In the genomic region with DNA sequence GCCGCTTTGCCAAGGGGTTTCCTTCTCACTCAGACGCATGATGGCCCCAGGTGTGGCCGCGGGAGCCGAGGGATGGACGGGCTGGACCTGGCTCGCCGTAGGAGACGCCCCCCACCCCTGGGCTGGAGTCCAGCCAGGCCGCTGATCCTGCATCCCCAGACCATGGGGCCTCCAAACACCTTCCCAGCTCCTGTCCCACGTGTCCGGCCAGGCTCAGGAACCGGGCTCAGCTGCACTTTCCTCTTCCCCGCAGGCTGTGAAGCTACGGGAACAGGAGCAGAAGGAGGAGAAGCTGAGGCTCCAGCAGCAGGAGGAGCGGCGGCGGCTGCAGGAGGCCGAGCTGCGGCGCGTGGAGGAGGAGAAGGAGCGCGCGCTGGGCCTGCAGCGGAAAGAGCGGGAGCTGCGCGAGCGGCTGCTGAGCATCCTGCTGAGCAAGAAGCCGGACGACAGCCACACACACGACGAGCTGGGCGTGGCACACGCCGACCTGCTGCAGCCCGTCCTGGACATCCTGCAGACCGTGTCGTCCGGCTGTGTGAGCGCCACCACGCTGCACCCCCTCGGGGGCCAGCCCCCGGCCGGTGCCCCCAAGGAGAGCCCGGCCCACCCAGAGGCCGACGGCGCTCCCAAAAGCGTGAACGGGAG, we compare ENCODE assay signal across 21 cellular contexts. TPM values are rescaled to one million over a fixed set of nuclear protein-coding genes. Genes with fewer than 3 reads are reported as not detected.
A peak's percentile ranks its signal among the peaks of the same experiment; 100 is the strongest.
DNase-seq lines count a peak whose midpoint lies in the region; ATAC-seq, FAIRE-seq and TF ChIP-seq lines count a peak whose summit lies in the region.
"Had no signal": no experiment of that assay in that cellular context is flagged by ENCODE, and none has a peak within 500 bp of the region (broad histone marks: within the 10 kb centered on the region; RNA-seq: fewer than 3 reads in every experiment).

No MANE protein-coding gene starts in this region.

- H3K27me3 ChIP-seq in right atrium auricular region = no peaks in the 10 kb centered on the region
- H3K27me3 ChIP-seq in RWPE2 (ENCODE audit: insufficient read depth, poor library complexity, severe bottlenecking) = no peaks in the 10 kb centered on the region
- H3K27me3 ChIP-seq in HepG2 (ENCODE audit: control insufficient read depth in 1 of 2, insufficient read depth in 2 of 2, low read length in 2 of 2) = no peaks in the 10 kb centered on the region
- no peaks in the 10 kb centered on the region for H3K27me3 ChIP-seq in spleen (replicated peaks in 1 of 7)

- intact Hi-C loops in Right ventricle myocardium inferior (cut with DNase I) (no loop called here), HepG2 (cut with micrococcal nuclease; ENCODE audit: unreplicated experiment) (no loop called here), spleen (cut with DNase I; ENCODE audit: low total_unique reads) (no loop called here)

- no peak for FAIRE-seq in HepG2 (lab: Jason Lieb, UNC)
- FAIRE-seq: A549, D721Med had no signal

- no peak for DNase-seq in Right ventricle myocardium inferior (ENCODE audit: missing footprints)
- no peak for DNase-seq in right atrium auricular region (ENCODE audit: low spot score)
- peak; percentile 74 for DNase-seq in RWPE2 (ENCODE audit: low spot score)
- no peak for DNase-seq in HepG2 (ENCODE audit: low spot score)
- peak; percentile 66 for DNase-seq in spleen
- DNase-seq: C1 segment of cervical spinal cord, DMS79, GM23248, NCI-H1092 treated with DMSO at 0.1 percent for 48 hours, NCI-H146, NCI-H2029 treated with DMSO at 0.1 percent for 48 hours, NCI-H2171, NCI-H526 had no signal

- no TSS peak for BruUV-seq in HepG2 (replicated peaks; lab: Mats Ljungman, UMichigan)

- in situ Hi-C loops in HepG2 (cut with HindIII; ENCODE audit: extremely low pct_ligation_motif_present, low pct_unique_long_range_greater_than_20kb) = no loop called here

- H3K79me2 ChIP-seq in HepG2 (ENCODE audit: insufficient read depth, low read length) = peaks cover 7% of the 10 kb centered on the region

- no peak for TF ChIP-seq POLR2A in HepG2 (IDR thresholded peaks at IDR 0.05; ENCODE audit: insufficient read depth in 1 of 2, low read depth in 2 of 2, low read length in 2 of 2)
- TF ChIP-seq POLR2A in spleen (IDR thresholded peaks at IDR 0.05) = no peak

- no peaks in the 10 kb centered on the region for H3K4me1 ChIP-seq in right atrium auricular region
- no peaks in the 10 kb centered on the region for H3K4me1 ChIP-seq in RWPE2 (ENCODE audit: insufficient read depth, poor library complexity, severe bottlenecking)
- no peaks in the 10 kb centered on the region for H3K4me1 ChIP-seq in HepG2 (ENCODE audit: insufficient read depth, low read length)
- H3K4me1 ChIP-seq in spleen = peaks cover 0 to 29% (median 7%) of the 10 kb centered on the region in 6 donors
- H3K4me1 ChIP-seq: A549, HAP-1 had no signal

- CTCF ChIA-PET in HepG2 (lab: Yijun Ruan, JAX; ENCODE audit: low intra/inter-chr PET ratio, low total read pairs) = no interaction called here

- POLR2A ChIA-PET in HepG2 (lab: Yijun Ruan, JAX) = no interaction called here

- peaks cover 14% of the 10 kb centered on the region; the same call in 1 of the 2 replicates for H4K20me1 ChIP-seq in HepG2 (ENCODE audit: insufficient read depth, low read length)

- peaks cover 72% of the 10 kb centered on the region for H3K36me3 ChIP-seq in right atrium auricular region
- peaks cover 81% of the 10 kb centered on the region for H3K36me3 ChIP-seq in RWPE2 (ENCODE audit: low read depth)
- H3K36me3 ChIP-seq in HepG2 (replicated peaks in 1 of 2; ENCODE audit: control insufficient read depth in 1 of 2, insufficient read depth in 2 of 2, low read length in 2 of 2) = peaks cover 31 to 65% of the 10 kb centered on the region in 2 experiments; a peak in 4 of 5 replicates
- peaks cover 2 to 98% (median 83%) of the 10 kb centered on the region in 6 donors for H3K36me3 ChIP-seq in spleen

- no peak overlapping the region for H2AFZ ChIP-seq in HepG2 (ENCODE audit: low read length)
- H2AFZ ChIP-seq: GM23248 had no signal

- no peak overlapping the region for H3K9ac ChIP-seq in HepG2 (ENCODE audit: insufficient read depth, low read depth, low read length)
- H3K9ac ChIP-seq: GM23248 had no signal

- H3K9me3 ChIP-seq in right atrium auricular region (no peaks in the 10 kb centered on the region), RWPE2 (ENCODE audit: severe bottlenecking) (no peaks in the 10 kb centered on the region), HepG2 (ENCODE audit: low read length) (no peaks in the 10 kb centered on the region), spleen (peaks cover 0 to 10% (median 0%) of the 10 kb centered on the region in 8 donors)
- H3K9me3 ChIP-seq: HAP-1 had no signal

- H3K27ac ChIP-seq in right atrium auricular region (no peak overlapping the region), RWPE2 (ENCODE audit: poor library complexity, severe bottlenecking) (no peak overlapping the region), HepG2 (ENCODE audit: extremely low read length, insufficient read depth, low read length) (no peak overlapping the region), spleen (no peak overlapping the region)
- H3K27ac ChIP-seq: A549, GM23248 had no signal

- TF ChIP-seq CTCF in right atrium auricular region (IDR thresholded peaks at IDR 0.05) = no peak
- TF ChIP-seq CTCF in RWPE2 (IDR thresholded peaks at IDR 0.05; ENCODE audit: poor library complexity, severe bottlenecking) = no peak
- no peak for TF ChIP-seq CTCF in HepG2 (CRISPR knock-in tag; IDR thresholded peaks at IDR 0.05)
- no peak for TF ChIP-seq CTCF in spleen (IDR thresholded peaks at IDR 0.05 in 8 of 11, conservative IDR thresholded peaks at IDR 0.05 in 3 of 11)

- WGBS in HepG2 (ENCODE audit: low lambda C conversion rate) = 98% methylated on average over 36 of the region's 52 CpGs
- WGBS in spleen, 5 donors = 95 to 99% (median 97%) methylated on average over 29 to 52 of the region's 52 CpGs

- ATAC-seq in Right ventricle myocardium inferior (peak; percentile 29), RWPE2 (ENCODE audit: low read depth) (no peak), HepG2 (no peak), esophagus mucosa (no peak), GM21529 (IDR thresholded peaks at IDR 0.05; ENCODE audit: unreplicated experiment) (no peak), GM18520 (IDR thresholded peaks at IDR 0.05; ENCODE audit: unreplicated experiment) (no peak)
- ATAC-seq: A549, Panc1 had no signal

- TF ChIP-seq EP300 in HepG2 (IDR thresholded peaks at IDR 0.05; ENCODE audit: low read depth in 2 of 2, low read length in 2 of 2) (no peak), HepG2 (CRISPR knock-in tag; IDR thresholded peaks at IDR 0.05; ENCODE audit: borderline replicate concordance) (no peak)

- TF ChIP-seq RAD21 in HepG2 (CRISPR knock-in tag; IDR thresholded peaks at IDR 0.05) = no peak

- no peak overlapping the region for H3K4me2 ChIP-seq in HepG2 (ENCODE audit: low read depth, low read length)
- H3K4me2 ChIP-seq: A549 had no signal

- H3K4me3 ChIP-seq in right atrium auricular region (no peak overlapping the region), RWPE2 (ENCODE audit: severe bottlenecking) (no peak overlapping the region), HepG2 (replicated peaks in 1 of 3; ENCODE audit: insufficient read depth in 1 of 3, low read depth in 2 of 3, low read length in 3 of 3) (no peak overlapping the region), spleen (no peak overlapping the region)
- H3K4me3 ChIP-seq: A549, GM23248, HAP-1 had no signal

RNA-seq across cellular contexts. Expression of a gene that starts 9.1 kb away (rescaled TPM):
- 13.8 TPM for total RNA-seq in Right ventricle myocardium inferior
- 10 to 100 TPM; 16.0 to 19.3 TPM for total RNA-seq in right atrium auricular region
- 16.8 and 26.5 TPM in 2 replicates for total RNA-seq in HepG2 (2016; rRNA removed; fragmentation: Illumina TruSeq; extraction: Trizol)
- 6.5 and 6.8 TPM in 2 replicates for total RNA-seq in HepG2 (2016; cell fraction: cytosol; rRNA removed; fragmentation: Illumina TruSeq; extraction: Trizol; ENCODE audit: low read depth)
- 14.2 and 27.6 TPM in 2 replicates for total RNA-seq in HepG2 (2016; cell fraction: insoluble cytoplasmic fraction; rRNA removed; fragmentation: Illumina TruSeq; extraction: Trizol)
- 10.5 and 10.6 TPM in 2 replicates for total RNA-seq in HepG2 (2016; cell fraction: membrane; rRNA removed; fragmentation: Illumina TruSeq; extraction: Trizol)
- 20.8 and 27.2 TPM in 2 replicates for total RNA-seq in HepG2 (2016; cell fraction: nucleus; rRNA removed; fragmentation: Illumina TruSeq; extraction: Trizol)
- polyA plus RNA-seq in HepG2 (2011; rRNA removed) = 20.5 and 29.8 TPM in 2 replicates
- 8.1 and 10.8 TPM in 2 replicates for polyA plus RNA-seq in HepG2 (2011; cell fraction: cytosol; rRNA removed)
- 303 and 327 TPM in 2 replicates for polyA plus RNA-seq in HepG2 (2011; cell fraction: nucleus; rRNA removed)
- polyA plus RNA-seq in HepG2 (2012) = 24.1 and 26.3 TPM in 2 replicates
- polyA plus RNA-seq in HepG2 (2016; cell fraction: cytosol; fragmentation: Illumina TruSeq; extraction: Trizol; ENCODE audit: low read depth) = 2.3 and 2.6 TPM in 2 replicates
- polyA plus RNA-seq in HepG2 (2016; cell fraction: insoluble cytoplasmic fraction; fragmentation: Illumina TruSeq; extraction: Trizol; ENCODE audit: low read depth) = 17.5 and 20.6 TPM in 2 replicates
- polyA plus RNA-seq in HepG2 (2016; cell fraction: membrane; fragmentation: Illumina TruSeq; extraction: Trizol; ENCODE audit: low read depth) = 6.1 and 6.3 TPM in 2 replicates
- 80.9 and 81.0 TPM in 2 replicates for polyA plus RNA-seq in HepG2 (2016; cell fraction: nucleus; fragmentation: Illumina TruSeq; extraction: Trizol; ENCODE audit: insufficient read depth, low read depth)
- polyA minus RNA-seq in HepG2 (2011; rRNA and poly(A)+ RNA removed; ENCODE audit: low replicate concordance) = 5.9 and 7.1 TPM in 2 replicates
- polyA minus RNA-seq in HepG2 (2011; cell fraction: cytosol; rRNA and poly(A)+ RNA removed) = 4.2 and 5.9 TPM in 2 replicates
- 19.3 and 20.2 TPM in 2 replicates for polyA minus RNA-seq in HepG2 (2011; cell fraction: nucleus; rRNA and poly(A)+ RNA removed)
- total RNA-seq in spleen = 10 to 100 TPM; 60.6 to 88.9 (median 73.5) TPM
- 10 to 100 TPM; 36.6 to 68.2 (median 59.6) TPM for polyA plus RNA-seq in spleen
- total RNA-seq in esophagus mucosa = 13.0 TPM

RNA-seq across cellular contexts. Expression of a gene that starts 14.3 kb away (rescaled TPM):
- not detected for total RNA-seq in Right ventricle myocardium inferior
- not detected for total RNA-seq in right atrium auricular region
- not detected in 2 replicates for total RNA-seq in HepG2 (2016; rRNA removed; fragmentation: Illumina TruSeq; extraction: Trizol)
- total RNA-seq in HepG2 (2016; cell fraction: cytosol; rRNA removed; fragmentation: Illumina TruSeq; extraction: Trizol; ENCODE audit: low read depth) = not detected in 2 replicates
- total RNA-seq in HepG2 (2016; cell fraction: insoluble cytoplasmic fraction; rRNA removed; fragmentation: Illumina TruSeq; extraction: Trizol) = not detected in 2 replicates
- not detected in 2 replicates for total RNA-seq in HepG2 (2016; cell fraction: membrane; rRNA removed; fragmentation: Illumina TruSeq; extraction: Trizol)
- not detected in 2 replicates for total RNA-seq in HepG2 (2016; cell fraction: nucleus; rRNA removed; fragmentation: Illumina TruSeq; extraction: Trizol)
- polyA plus RNA-seq in HepG2 (2011; rRNA removed) = 0.04 and 0.33 TPM in 2 replicates
- 0.04 and 0.06 TPM in 2 replicates for polyA plus RNA-seq in HepG2 (2011; cell fraction: cytosol; rRNA removed)
- not detected in 2 replicates for polyA plus RNA-seq in HepG2 (2011; cell fraction: nucleus; rRNA removed)
- polyA plus RNA-seq in HepG2 (2012) = not detected in 2 replicates
- 0.14 TPM in 1 of 2 replicates, not detected in the other for polyA plus RNA-seq in HepG2 (2016; cell fraction: cytosol; fragmentation: Illumina TruSeq; extraction: Trizol; ENCODE audit: low read depth)
- polyA plus RNA-seq in HepG2 (2016; cell fraction: insoluble cytoplasmic fraction; fragmentation: Illumina TruSeq; extraction: Trizol; ENCODE audit: low read depth) = not detected in 2 replicates
- polyA plus RNA-seq in HepG2 (2016; cell fraction: membrane; fragmentation: Illumina TruSeq; extraction: Trizol; ENCODE audit: low read depth) = 0.15 TPM in 1 of 2 replicates, not detected in the other
- polyA plus RNA-seq in HepG2 (2016; cell fraction: nucleus; fragmentation: Illumina TruSeq; extraction: Trizol; ENCODE audit: insufficient read depth, low read depth) = not detected in 2 replicates
- polyA minus RNA-seq in HepG2 (2011; rRNA and poly(A)+ RNA removed; ENCODE audit: low replicate concordance) = not detected in 2 replicates
- polyA minus RNA-seq in HepG2 (2011; cell fraction: cytosol; rRNA and poly(A)+ RNA removed) = not detected in 2 replicates
- not detected in 2 replicates for polyA minus RNA-seq in HepG2 (2011; cell fraction: nucleus; rRNA and poly(A)+ RNA removed)
- total RNA-seq in spleen = 1 to 10 TPM in 1 of 7 donors, under 1 TPM in 4, not detected in 2; 0.25 to 9.6 (median 0.54) TPM
- polyA plus RNA-seq in spleen = 1 to 10 TPM in 2 of 3 donors, under 1 TPM in 1; 0.11 to 3.9 (median 1.2) TPM
- not detected for total RNA-seq in esophagus mucosa
- total RNA-seq: GM23248, LHCN-M2 had no signal
- polyA plus RNA-seq: GM23248 had no signal

Comparison
In these comparisons a context has a peak if more than half of its experiments do, and no peak if none do; other contexts are left out.
1. DNase-seq: peak in RWPE2 (single experiment) and spleen (single experiment); none in Right ventricle myocardium inferior (single experiment), right atrium auricular region (single experiment) and HepG2 (single experiment).